10 cellular contexts compared by ENCODE assay signal in the genomic region with DNA sequence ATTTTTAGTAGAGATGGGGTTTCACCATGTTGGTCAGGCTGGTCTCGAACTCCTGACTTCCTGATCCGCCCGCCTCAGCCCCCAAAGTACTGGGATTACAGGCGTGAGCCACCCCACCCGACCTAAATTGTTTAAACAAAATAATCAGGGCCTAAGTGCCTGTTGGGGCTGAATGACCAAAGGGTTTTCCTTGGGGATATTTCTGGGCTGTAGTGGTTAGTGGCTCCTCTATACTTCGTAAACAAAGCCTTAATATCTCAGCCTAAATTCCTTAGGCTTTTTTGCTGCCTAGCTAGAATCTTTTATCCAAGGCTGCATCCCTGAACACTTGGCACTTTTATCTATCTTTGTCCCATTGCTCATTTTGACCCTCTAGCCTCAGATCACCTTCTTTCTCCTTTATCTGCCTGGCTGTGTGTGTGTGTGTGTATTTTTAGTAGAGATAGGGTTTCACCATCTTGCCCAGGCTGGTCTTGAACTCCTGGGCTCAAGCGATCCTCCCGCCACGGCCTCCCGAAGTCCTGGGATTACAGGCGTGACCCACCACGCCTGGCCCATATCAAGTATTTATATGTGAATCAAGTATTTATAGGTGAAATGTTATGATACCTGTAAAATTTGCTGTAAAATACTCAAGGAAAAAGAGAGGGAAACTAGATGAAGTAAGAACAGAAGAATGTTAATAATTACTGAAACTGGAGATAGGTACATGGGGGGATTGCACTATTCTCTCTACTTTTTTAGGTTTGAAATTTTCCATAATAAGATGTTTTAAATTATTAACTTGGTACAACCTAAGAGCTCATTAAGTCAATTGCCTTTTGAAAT. TPM values are rescaled to one million over a fixed set of nuclear protein-coding genes. Genes with fewer than 3 reads are reported as not detected.
A peak's percentile ranks its signal among the peaks of the same experiment; 100 is the strongest.
DNase-seq lines count a peak whose midpoint lies in the region; ATAC-seq and TF ChIP-seq lines count a peak whose summit lies in the region.
"Had no signal": no experiment of that assay in that cellular context is flagged by ENCODE, and none has a peak within 500 bp of the region (broad histone marks: within the 10 kb centered on the region; RNA-seq: fewer than 3 reads in every experiment).

No MANE protein-coding gene starts in this region.

- DNase-seq in DND-41 = no peak
- DNase-seq in Karpas-422 = no peak
- no peak for DNase-seq in naive thymus-derived CD8-positive, alpha-beta T cell
- DNase-seq in NCI-H1436 treated with DMSO at 0.1 percent for 48 hours (lab: John Stamatoyannopoulos, UW) = no peak
- DNase-seq in cerebellar cortex (ENCODE audit: low spot score) = no peak
- no peak for DNase-seq in SKM-1 treated with dmso at 0.1 percent for 144 hours (lab: John Stamatoyannopoulos, UW; ENCODE audit: unreplicated experiment)
- DNase-seq: activated CD4-positive, CD25-positive, alpha-beta regulatory T cell treated with anti-CD3 and anti-CD28 coated beads, Interleukin-2, amount 50 U/mL, for 72 hours; sigmoid colon had no signal

- H3K4me3 ChIP-seq in DND-41 (ENCODE audit: low read depth in 1 of 2, low read length in 2 of 2) = peak overlapping the region; percentile 73 to 84; a peak in 3 of 4 replicates
- peak overlapping the region; percentile 83 for H3K4me3 ChIP-seq in Karpas-422 (ENCODE audit: low read length)

- H3K27ac ChIP-seq in DND-41 (ENCODE audit: low read length) (peak overlapping the region; percentile 43), Karpas-422 (ENCODE audit: low read length) (0 out of 2 replicates have a peak overlapping the region, but pooled peaks have one; percentile 2)
- H3K27ac ChIP-seq: sigmoid colon had no signal

- peak overlapping the region; percentile 42 for H3K27ac Mint-ChIP-seq in activated T-helper 17 cell treated with anti-CD3 and anti-CD28 coated beads, Interleukin-2, amount 50 U/mL, for 72 hours
- peak overlapping the region in 2 of 10 donors; percentile 3 to 11 for H3K27ac Mint-ChIP-seq in naive thymus-derived CD8-positive, alpha-beta T cell

- no peaks in the 10 kb centered on the region for H3K9me3 Mint-ChIP-seq in activated T-helper 17 cell treated with anti-CD3 and anti-CD28 coated beads, Interleukin-2, amount 50 U/mL, for 72 hours
- no peaks in the 10 kb centered on the region for H3K9me3 Mint-ChIP-seq in naive thymus-derived CD8-positive, alpha-beta T cell

- H3K36me3 Mint-ChIP-seq in activated T-helper 17 cell treated with anti-CD3 and anti-CD28 coated beads, Interleukin-2, amount 50 U/mL, for 72 hours (ENCODE audit: low read depth) = peaks cover 62% of the 10 kb centered on the region
- H3K36me3 Mint-ChIP-seq in naive thymus-derived CD8-positive, alpha-beta T cell = no peaks in the 10 kb centered on the region

- H3K4me3 Mint-ChIP-seq in activated T-helper 17 cell treated with anti-CD3 and anti-CD28 coated beads, Interleukin-2, amount 50 U/mL, for 72 hours = peak overlapping the region; percentile 95
- H3K4me3 Mint-ChIP-seq in naive thymus-derived CD8-positive, alpha-beta T cell = peak overlapping the region; percentile 5 to 97 (median 54)

- H3K9me2 ChIP-seq in Karpas-422 (replicated peaks; ENCODE audit: insufficient read depth, low read length) = no peaks in the 10 kb centered on the region

- H3K27me3 ChIP-seq in DND-41 (ENCODE audit: insufficient read depth, low read length, poor library complexity) (no peaks in the 10 kb centered on the region), Karpas-422 (ENCODE audit: low read length) (no peaks in the 10 kb centered on the region)
- H3K27me3 ChIP-seq: sigmoid colon had no signal

- H4K20me1 ChIP-seq in DND-41 (ENCODE audit: insufficient read depth, low read length) = peaks cover 23% of the 10 kb centered on the region
- H4K20me1 ChIP-seq in Karpas-422 (ENCODE audit: insufficient read depth, low read depth, low read length) = no peaks in the 10 kb centered on the region

- H3K4me2 ChIP-seq in DND-41 (ENCODE audit: insufficient read depth, low read length) (peak overlapping the region; percentile 79), Karpas-422 (ENCODE audit: low read depth, low read length, poor library complexity, severe bottlenecking) (peak overlapping the region; percentile 92)

- H3K4me1 ChIP-seq in DND-41 (ENCODE audit: insufficient read depth, low read length) = peaks cover 49% of the 10 kb centered on the region
- H3K4me1 ChIP-seq in Karpas-422 (ENCODE audit: low read length) = peaks cover 23% of the 10 kb centered on the region

- H3K4me1 Mint-ChIP-seq in activated T-helper 17 cell treated with anti-CD3 and anti-CD28 coated beads, Interleukin-2, amount 50 U/mL, for 72 hours = peaks cover 26% of the 10 kb centered on the region
- peaks cover 6 to 34% (median 27%) of the 10 kb centered on the region in 4 donors for H3K4me1 Mint-ChIP-seq in naive thymus-derived CD8-positive, alpha-beta T cell

- H3K9me3 ChIP-seq in DND-41 (ENCODE audit: insufficient read depth, low read length, severe bottlenecking) (no peaks in the 10 kb centered on the region), Karpas-422 (ENCODE audit: low read length) (no peaks in the 10 kb centered on the region)
- H3K9me3 ChIP-seq: sigmoid colon had no signal

- POLR2A ChIA-PET in naive thymus-derived CD8-positive, alpha-beta T cell (lab: Charles Lee) = no interaction called here

- ATAC-seq in DND-41 (ENCODE audit: insufficient read depth, low read depth) (no peak), GM19324 (IDR thresholded peaks at IDR 0.05; ENCODE audit: low FRiP score, unreplicated experiment) (no peak)
- no peak for ATAC-seq in activated T-helper 17 cell treated with anti-CD3 and anti-CD28 coated beads, Interleukin-2, amount 50 U/mL, for 72 hours (replicated peaks)
- no peak for ATAC-seq in naive thymus-derived CD8-positive, alpha-beta T cell

- TF ChIP-seq CTCF in DND-41 (IDR thresholded peaks at IDR 0.05; ENCODE audit: borderline replicate concordance, extremely low read depth, low read length, poor library complexity, severe bottlenecking) = no peak

- peaks cover 29% of the 10 kb centered on the region for H3K36me3 ChIP-seq in DND-41 (ENCODE audit: insufficient read depth, low read length)
- H3K36me3 ChIP-seq in Karpas-422 (ENCODE audit: insufficient read depth, low read length) = peaks cover 15% of the 10 kb centered on the region; the same call in 1 of the 2 replicates
- H3K36me3 ChIP-seq: sigmoid colon had no signal

- peak overlapping the region; percentile 78 for H3K9ac ChIP-seq in DND-41 (ENCODE audit: low read depth, low read length)
- peak overlapping the region; percentile 90 for H3K9ac ChIP-seq in Karpas-422 (ENCODE audit: low read length)

- H3K79me2 ChIP-seq in DND-41 (ENCODE audit: insufficient read depth, low read length) (peaks cover 80% of the 10 kb centered on the region), Karpas-422 (ENCODE audit: low read length) (peaks cover 77% of the 10 kb centered on the region)

- H2AFZ ChIP-seq in DND-41 (ENCODE audit: low read depth, low read length) = no peak overlapping the region
- no peak overlapping the region for H2AFZ ChIP-seq in Karpas-422 (ENCODE audit: low read length)

- no peaks in the 10 kb centered on the region for H3K27me3 Mint-ChIP-seq in activated T-helper 17 cell treated with anti-CD3 and anti-CD28 coated beads, Interleukin-2, amount 50 U/mL, for 72 hours
- no peaks in the 10 kb centered on the region for H3K27me3 Mint-ChIP-seq in naive thymus-derived CD8-positive, alpha-beta T cell

RNA-seq across cellular contexts. Expression of a gene that starts 1.8 kb away (rescaled TPM):
- total RNA-seq in Karpas-422 (2014; rRNA removed; shearing (Covaris generic); ENCODE audit: low replicate concordance) = 115 and 213 TPM in 2 replicates
- total RNA-seq in activated T-helper 17 cell treated with anti-CD3 and anti-CD28 coated beads, Interleukin-2, amount 50 U/mL, for 72 hours = 100 to 1,000 TPM; 201 to 270 TPM
- 1 to 10 TPM; 2.5 to 4.0 TPM for total RNA-seq in naive thymus-derived CD8-positive, alpha-beta T cell
- polyA plus RNA-seq in naive thymus-derived CD8-positive, alpha-beta T cell = 1 to 10 TPM in 1 of 3 donors, under 1 TPM in 2; 0.32 to 1.4 (median 0.93) TPM

RNA-seq across cellular contexts. Expression of a gene that starts 2.1 kb away (rescaled TPM):
- total RNA-seq in Karpas-422 (2014; rRNA removed; shearing (Covaris generic); ENCODE audit: low replicate concordance) = 7.7 and 13.1 TPM in 2 replicates
- 10 to 100 TPM in 1 of 2 donors, 1 to 10 TPM in 1; 9.2 to 13.6 TPM for total RNA-seq in activated T-helper 17 cell treated with anti-CD3 and anti-CD28 coated beads, Interleukin-2, amount 50 U/mL, for 72 hours
- 1 to 10 TPM; 5.3 to 7.0 TPM for total RNA-seq in naive thymus-derived CD8-positive, alpha-beta T cell
- polyA plus RNA-seq in naive thymus-derived CD8-positive, alpha-beta T cell = under 1 TPM in 2 of 3 donors, not detected in 1; 0.18 to 0.24 TPM

Comparison
In these comparisons a context has a peak if more than half of its experiments do, and no peak if none do; other contexts are left out.
1. RNA of a gene that starts 1.8 kb away (total RNA-seq): 201 to 270 TPM in activated T-helper 17 cell treated with anti-CD3 and anti-CD28 coated beads, Interleukin-2, amount 50 U/mL, for 72 hours and 115 to 213 TPM in Karpas-422; 2.5 to 4.0 TPM in naive thymus-derived CD8-positive, alpha-beta T cell; every median in the first group is over 10 times any median in the second.